In the genomic region with DNA sequence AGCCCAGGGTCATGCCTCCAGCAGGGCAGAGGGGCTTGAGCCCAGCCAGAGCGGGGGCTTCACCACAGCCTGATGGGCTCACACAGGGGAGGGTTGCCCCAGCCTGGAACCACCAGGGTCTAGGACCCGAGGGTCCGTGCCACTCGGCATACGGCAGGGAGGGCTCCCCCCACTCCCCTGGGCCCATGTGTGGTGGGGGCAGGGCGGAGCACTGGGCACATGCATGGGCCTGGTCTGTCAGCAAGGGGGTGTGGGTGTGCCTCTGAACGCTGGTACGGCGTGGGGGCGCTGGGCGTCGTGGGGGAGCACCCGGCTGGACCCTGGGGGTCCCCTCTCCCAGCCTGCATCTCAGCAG, we compare ENCODE assay signal across 33 cellular contexts.
"Had no signal": no experiment of that assay in that cellular context is flagged by ENCODE, and none has a peak within 500 bp of the region (broad histone marks: within the 10 kb centered on the region; RNA-seq: fewer than 3 reads in every experiment).

No MANE protein-coding gene starts in this region.

- H3K27me3 Mint-ChIP-seq: activated B cell treated with CpG ODN at 0.5 μM for 24 hours; activated CD8-positive, alpha-beta T cell treated with anti-CD3 and anti-CD28 coated beads for 36 hours; activated naive CD4-positive, alpha-beta T cell treated with anti-CD3 and anti-CD28 coated beads, Interleukin-2, amount 50 U/mL, for 24 hours; activated naive CD8-positive, alpha-beta T cell treated with anti-CD3 and anti-CD28 coated beads, Interleukin-2, amount 10 ng/mL, durations not matched to agents 7 days and 5 days; brain; central memory CD8-positive, alpha-beta T cell; dendritic cell treated with granulocyte-macrophage colony-stimulating factor and Interleukin-4, amounts not matched to agents 40 ng/mL and 50 ng/mL, for 4 days; effector memory CD8-positive, alpha-beta T cell; T-helper 17 cell had no signal

- H3K9me3 Mint-ChIP-seq: activated B cell treated with CpG ODN at 0.5 μM for 24 hours; activated CD8-positive, alpha-beta T cell treated with anti-CD3 and anti-CD28 coated beads for 36 hours; activated naive CD4-positive, alpha-beta T cell treated with anti-CD3 and anti-CD28 coated beads for 36 hours; activated naive CD4-positive, alpha-beta T cell treated with anti-CD3 and anti-CD28 coated beads, Interleukin-2, amount 50 U/mL, for 24 hours; activated naive CD8-positive, alpha-beta T cell treated with anti-CD3 and anti-CD28 coated beads, Interleukin-2, amount 10 ng/mL, durations not matched to agents 7 days and 5 days; activated T-cell treated with anti-CD3 and anti-CD28 coated beads, Interleukin-2, amount 50 U/mL, for 4 hours; activated T-helper 1 cell treated with anti-CD3 and anti-CD28 coated beads, Interleukin-12 subunit alpha, Interleukin-12 subunit beta, Interleukin-2, Interleukin-4 antibody, amounts not matched to agents 30 ng/mL and 10 ng/mL and 1 ng/mL, durations not matched to agents 14 hours and 24 hours and 36 hours; activated T-helper 2 cell treated with anti-CD3 and anti-CD28 coated beads, Interferon-gamma antibody, Interleukin-2, Interleukin-4, amounts not matched to agents 10 μg/mL and 5 μg/mL and 100 μg/mL, durations not matched to agents 14 hours and 24 hours and 36 hours; brain; central memory CD8-positive, alpha-beta T cell; dendritic cell treated with granulocyte-macrophage colony-stimulating factor and Interleukin-4, amounts not matched to agents 40 ng/mL and 50 ng/mL, for 4 days; effector memory CD8-positive, alpha-beta T cell; T-helper 2 cell treated with Interferon-gamma antibody and Interleukin-4, amounts not matched to agents 5 μg/mL and 100 μg/mL, for 36 hours had no signal

- H3K4me1 Mint-ChIP-seq: activated naive CD4-positive, alpha-beta T cell treated with anti-CD3 and anti-CD28 coated beads, Interleukin-2, amount 50 U/mL, for 24 hours; activated naive CD8-positive, alpha-beta T cell treated with anti-CD3 and anti-CD28 coated beads, Interleukin-2, amount 10 ng/mL, durations not matched to agents 7 days and 5 days had no signal

- H3K4me3 Mint-ChIP-seq: activated B cell treated with CpG ODN at 0.5 μM for 24 hours; activated CD8-positive, alpha-beta T cell treated with anti-CD3 and anti-CD28 coated beads for 36 hours; activated naive CD4-positive, alpha-beta T cell treated with anti-CD3 and anti-CD28 coated beads for 36 hours; activated naive CD4-positive, alpha-beta T cell treated with anti-CD3 and anti-CD28 coated beads, Interleukin-2, amount 50 U/mL, for 24 hours; activated naive CD8-positive, alpha-beta T cell treated with anti-CD3 and anti-CD28 coated beads, Interleukin-2, amount 10 ng/mL, durations not matched to agents 7 days and 5 days; activated T-cell treated with anti-CD3 and anti-CD28 coated beads, Interleukin-2, amount 50 U/mL, for 4 hours; activated T-helper 1 cell treated with anti-CD3 and anti-CD28 coated beads, Interleukin-12 subunit alpha, Interleukin-12 subunit beta, Interleukin-2, Interleukin-4 antibody, amounts not matched to agents 30 ng/mL and 10 ng/mL and 1 ng/mL, durations not matched to agents 14 hours and 24 hours and 36 hours; brain; central memory CD8-positive, alpha-beta T cell; dendritic cell treated with granulocyte-macrophage colony-stimulating factor and Interleukin-4, amounts not matched to agents 40 ng/mL and 50 ng/mL, for 4 days; effector memory CD8-positive, alpha-beta T cell; T-helper 17 cell; T-helper 2 cell treated with Interferon-gamma antibody and Interleukin-4, amounts not matched to agents 5 μg/mL and 100 μg/mL, for 36 hours had no signal

- H3K9me3 ChIP-seq: ascending aorta, breast epithelium, esophagus muscularis mucosa, gastrocnemius medialis had no signal

- DNase-seq: activated B cell treated with CpG ODN at 0.5 μM for 24 hours; activated CD4-positive, alpha-beta T cell treated with anti-CD3 and anti-CD28 coated beads for 48 hours; activated CD4-positive, alpha-beta T cell treated with anti-CD3 and anti-CD28 coated beads, Interleukin-2, amount 50 U/mL, for 1 hour; activated CD4-positive, alpha-beta T cell treated with anti-CD3 and anti-CD28 coated beads, Interleukin-2, amount 50 U/mL, for 48 hours; activated CD8-positive, alpha-beta memory T cell treated with anti-CD3 and anti-CD28 coated beads for 24 hours; activated CD8-positive, alpha-beta T cell treated with anti-CD3 and anti-CD28 coated beads for 36 hours; activated effector memory CD4-positive, alpha-beta T cell treated with anti-CD3 and anti-CD28 coated beads, Interleukin-2, amount 50 U/mL, for 16 hours; activated naive CD4-positive, alpha-beta T cell treated with anti-CD3 and anti-CD28 coated beads for 36 hours; activated naive CD8-positive, alpha-beta T cell treated with anti-CD3 and anti-CD28 coated beads, Interleukin-2, amount 10 ng/mL, durations not matched to agents 7 days and 5 days; activated T-cell treated with anti-CD3 and anti-CD28 coated beads, Interleukin-2, amount 50 U/mL, for 4 hours; effector CD4-positive, alpha-beta T cell; effector memory CD8-positive, alpha-beta T cell; erythroblast; foreskin keratinocyte; gastrocnemius medialis; glutamatergic neuron; T-helper 1 cell; T-helper 17 cell; T1000; WERI-Rb-1 had no signal

- ATAC-seq: activated CD4-positive, CD25-positive, alpha-beta regulatory T cell treated with anti-CD3 and anti-CD28 coated beads, Interleukin-2, amount 50 U/mL, for 24 hours; activated CD8-positive, alpha-beta T cell treated with anti-CD3 and anti-CD28 coated beads for 36 hours; activated T-cell treated with anti-CD3 and anti-CD28 coated beads, Interleukin-2, amount 50 U/mL, for 4 hours; effector memory CD8-positive, alpha-beta T cell; foreskin keratinocyte; gastrocnemius medialis; T-helper 17 cell had no signal

- H3K27me3 ChIP-seq: ascending aorta, breast epithelium, cardiac muscle cell, esophagus muscularis mucosa had no signal

- H3K36me3 ChIP-seq: ascending aorta, breast epithelium, cardiac muscle cell, gastrocnemius medialis had no signal

- H3K36me3 Mint-ChIP-seq: activated naive CD4-positive, alpha-beta T cell treated with anti-CD3 and anti-CD28 coated beads, Interleukin-2, amount 50 U/mL, for 24 hours; activated naive CD8-positive, alpha-beta T cell treated with anti-CD3 and anti-CD28 coated beads, Interleukin-2, amount 10 ng/mL, durations not matched to agents 7 days and 5 days; brain had no signal

- H3K27ac Mint-ChIP-seq: activated B cell treated with CpG ODN at 0.5 μM for 24 hours; activated CD8-positive, alpha-beta T cell treated with anti-CD3 and anti-CD28 coated beads for 36 hours; activated naive CD4-positive, alpha-beta T cell treated with anti-CD3 and anti-CD28 coated beads for 36 hours; activated naive CD4-positive, alpha-beta T cell treated with anti-CD3 and anti-CD28 coated beads, Interleukin-2, amount 50 U/mL, for 24 hours; activated naive CD8-positive, alpha-beta T cell treated with anti-CD3 and anti-CD28 coated beads, Interleukin-2, amount 10 ng/mL, durations not matched to agents 7 days and 5 days; activated T-helper 1 cell treated with anti-CD3 and anti-CD28 coated beads, Interleukin-12 subunit alpha, Interleukin-12 subunit beta, Interleukin-2, Interleukin-4 antibody, amounts not matched to agents 30 ng/mL and 10 ng/mL and 1 ng/mL, durations not matched to agents 14 hours and 24 hours and 36 hours; activated T-helper 2 cell treated with anti-CD3 and anti-CD28 coated beads, Interferon-gamma antibody, Interleukin-2, Interleukin-4, amounts not matched to agents 10 μg/mL and 5 μg/mL and 100 μg/mL, durations not matched to agents 14 hours and 24 hours and 36 hours; brain; dendritic cell treated with granulocyte-macrophage colony-stimulating factor and Interleukin-4, amounts not matched to agents 40 ng/mL and 50 ng/mL, for 4 days; effector memory CD8-positive, alpha-beta T cell; T-helper 17 cell; T-helper 2 cell treated with Interferon-gamma antibody and Interleukin-4, amounts not matched to agents 5 μg/mL and 100 μg/mL, for 36 hours had no signal

- H3K27ac ChIP-seq: breast epithelium, cardiac muscle cell, foreskin keratinocyte, gastrocnemius medialis had no signal

- H3K4me3 ChIP-seq: ascending aorta, breast epithelium, cardiac muscle cell, coronary artery, esophagus muscularis mucosa, gastrocnemius medialis had no signal
